In genomic region chr2:152019732-152020131, GRCh38 we compare ENCODE assay signal across 17 cellular contexts.
"Had no signal": no experiment of that assay in that cellular context is flagged by ENCODE, and none has a peak within 500 bp of the region (broad histone marks: within the 10 kb centered on the region; RNA-seq: fewer than 3 reads in every experiment).

No MANE protein-coding gene starts in this region.

- FAIRE-seq: TTC549 had no signal

- H3K36me3 ChIP-seq: left ventricle myocardium inferior, right atrium auricular region, tibial artery, uterus had no signal

- H3K27ac ChIP-seq: body of pancreas, left ventricle myocardium inferior, right atrium auricular region, tibial artery, uterus had no signal

- ATAC-seq: activated CD4-positive, alpha-beta T cell treated with anti-CD3 and anti-CD28 coated beads for 36 hours; activated CD8-positive, alpha-beta memory T cell treated with anti-CD3 and anti-CD28 coated beads, Interleukin-2, amount 10 ng/mL, durations not matched to agents 7 days and 5 days; body of pancreas; stimulated activated naive CD8-positive, alpha-beta T cell treated with anti-CD3 and anti-CD28 coated beads, Interleukin-15, Interleukin-2, amounts not matched to agents 100 U/mL and 50 U/mL, for 24 hours had no signal

- H3K4me1 ChIP-seq: body of pancreas, left ventricle myocardium inferior, right atrium auricular region, uterus had no signal

- H3K9me3 ChIP-seq: body of pancreas, left ventricle myocardium inferior, right atrium auricular region, tibial artery, uterus had no signal

- H3K4me3 ChIP-seq: body of pancreas, left ventricle myocardium inferior, right atrium auricular region, tibial artery, uterus had no signal

- H3K27me3 ChIP-seq: body of pancreas, right atrium auricular region, tibial artery, uterus had no signal

- DNase-seq: activated CD4-positive, alpha-beta memory T cell treated with anti-CD3 and anti-CD28 coated beads, Interleukin-2, amount 10 ng/mL, durations not matched to agents 7 days and 5 days; activated CD4-positive, alpha-beta T cell treated with anti-CD3 and anti-CD28 coated beads for 36 hours; activated CD8-positive, alpha-beta memory T cell treated with anti-CD3 and anti-CD28 coated beads, Interleukin-2, amount 10 ng/mL, durations not matched to agents 7 days and 5 days; activated naive CD4-positive, alpha-beta T cell treated with Interleukin-2 at 50 U/mL for 16 hours; body of pancreas; immature natural killer cell; kidney glomerular epithelial cell; left ventricle myocardium inferior; mammary epithelial cell; stimulated activated CD4-positive, alpha-beta T cell treated with anti-CD3 and anti-CD28 coated beads, Interleukin-12 subunit alpha, Interleukin-12 subunit beta, amount 100 ng/mL, for 4 hours; stimulated activated CD4-positive, alpha-beta T cell treated with anti-CD3 and anti-CD28 coated beads, Interleukin-2, amount 100 ng/mL, for 24 hours; stimulated activated naive CD8-positive, alpha-beta T cell treated with anti-CD3 and anti-CD28 coated beads, Interleukin-15, Interleukin-2, amounts not matched to agents 100 U/mL and 50 U/mL, for 24 hours; substantia nigra; tibial artery; uterus had no signal
